ENCODE assay signal across 1 cellular context in genomic region chr10:97425964-97426775, GRCh38.
A peak's percentile ranks its signal among the peaks of the same experiment; 100 is the strongest.
TF ChIP-seq lines count a peak whose summit lies in the region.

TSS of gene PGAM1 (plus strand) at chr10:97426191. CDS start at chr10:97426308, 117 bp downstream.

TF ChIP-seq in WTC11, 78 proteins besides CTCF, POLR2A, EP300 and RAD21 (continued from another document):
- peak; percentile 70; the same call in 1 of the 2 replicates for TF ChIP-seq FOXP4 (CRISPR knock-in tag; IDR thresholded peaks at IDR 0.05)
- peak; percentile 83 for TF ChIP-seq E2F5 (CRISPR knock-in tag; IDR thresholded peaks at IDR 0.05)
- 0 out of 2 replicates have a peak, but pooled peaks have one; percentile 44 for TF ChIP-seq SP1 (CRISPR knock-in tag; conservative IDR thresholded peaks at IDR 0.05)
- TF ChIP-seq CBFB (CRISPR knock-in tag; IDR thresholded peaks at IDR 0.05; ENCODE audit: low read depth) = peak; percentile 75; the same call in 1 of the 2 replicates
